Comparison of ENCODE assay signal across 16 cellular contexts in the genomic region with DNA sequence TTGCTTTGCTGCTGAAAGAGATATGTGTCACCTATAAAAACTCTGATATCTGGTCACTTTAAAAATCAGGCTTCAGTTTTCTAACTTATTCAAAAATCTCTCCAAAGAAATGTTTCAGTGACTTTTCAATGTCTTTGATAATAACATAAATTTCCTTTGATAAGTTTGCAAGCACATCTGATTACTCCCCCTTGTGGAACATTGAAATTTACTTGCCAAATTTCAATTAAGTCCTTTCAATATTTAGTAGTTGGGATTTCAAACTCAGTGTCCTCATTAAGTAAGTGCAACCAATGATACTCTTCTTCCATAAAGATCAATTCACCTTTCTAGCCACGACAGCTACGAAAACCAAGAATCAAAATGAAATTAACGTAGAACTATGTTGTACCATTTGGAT.
DNase-seq lines count a peak whose midpoint lies in the region; ATAC-seq, FAIRE-seq and TF ChIP-seq lines count a peak whose summit lies in the region.
"Had no signal": no experiment of that assay in that cellular context is flagged by ENCODE, and none has a peak within 500 bp of the region (broad histone marks: within the 10 kb centered on the region; RNA-seq: fewer than 3 reads in every experiment).

No MANE protein-coding gene starts in this region.

- POLR2A ChIA-PET in A549 (lab: Yijun Ruan, JAX): no interaction called here

- DNase-seq in A549 (ENCODE audit: low read depth in 1 of 2, low spot score in 1 of 2) (peak in 1 of 2 experiments; percentile 4), HT-29 (ENCODE audit: low spot score) (peak; percentile 26), RPMI7951 (ENCODE audit: low read depth) (peak; percentile 0), foreskin keratinocyte (no peak), lower leg skin (ENCODE audit: low spot score in 2 of 2) (no peak), thyroid gland (no peak), NCI-H2081 treated with DMSO at 0.1 percent for 48 hours (lab: John Stamatoyannopoulos, UW) (no peak)
- DNase-seq: activated effector memory CD4-positive, alpha-beta T cell treated with anti-CD3 and anti-CD28 coated beads, Interleukin-2, amount 50 U/mL, for 16 hours; brain microvascular endothelial cell; effector memory CD8-positive, alpha-beta T cell; NCI-H187 treated with DMSO at 0.1 percent for 48 hours had no signal

- TF ChIP-seq POLR2A in A549 (IDR thresholded peaks at IDR 0.05; ENCODE audit: low read length) (no peak), lower leg skin (IDR thresholded peaks at IDR 0.05) (no peak), thyroid gland (IDR thresholded peaks at IDR 0.05) (no peak)

- H3K4me1 ChIP-seq in A549 (no peaks in the 10 kb centered on the region), foreskin keratinocyte (no peaks in the 10 kb centered on the region), thyroid gland (no peaks in the 10 kb centered on the region)
- H3K4me1 ChIP-seq: gastroesophageal sphincter, HAP-1 had no signal

- no peak for TF ChIP-seq EP300 in A549 (IDR thresholded peaks at IDR 0.05)

- H3K4me2 ChIP-seq in A549: no peak overlapping the region

- intact Hi-C loops in lower leg skin (cut with DNase I; ENCODE audit: low total_unique reads) (no loop called here), thyroid gland (cut with DNase I) (no loop called here)

- CTCF ChIA-PET in A549 (lab: Yijun Ruan, JAX): no interaction called here

- no peaks in the 10 kb centered on the region for H3K36me3 ChIP-seq in thyroid gland
- H3K36me3 ChIP-seq: brain microvascular endothelial cell, gastroesophageal sphincter, HAP-1 had no signal

- TF ChIP-seq CTCF in A549 (IDR thresholded peaks at IDR 0.05) (peak; percentile 9; the same call in 1 of the 3 replicates), foreskin keratinocyte (conservative IDR thresholded peaks at IDR 0.05) (peak; percentile 10), lower leg skin (IDR thresholded peaks at IDR 0.05) (no peak), thyroid gland (IDR thresholded peaks at IDR 0.05) (no peak)

- ATAC-seq in A549: no peak
- no peak for ATAC-seq in foreskin keratinocyte
- ATAC-seq in HG03175 (IDR thresholded peaks at IDR 0.05; ENCODE audit: unreplicated experiment): no peak
- ATAC-seq: effector memory CD8-positive, alpha-beta T cell; gastroesophageal sphincter; K562 had no signal

- H3K27me3 ChIP-seq in foreskin keratinocyte (no peaks in the 10 kb centered on the region), thyroid gland (no peaks in the 10 kb centered on the region)
- H3K27me3 ChIP-seq: brain microvascular endothelial cell, gastroesophageal sphincter had no signal

- H3K4me3 ChIP-seq in A549 (no peak overlapping the region), lower leg skin (ENCODE audit: low read depth, poor library complexity, severe bottlenecking) (no peak overlapping the region), thyroid gland (replicated peaks in 1 of 3) (no peak overlapping the region)
- H3K4me3 ChIP-seq: gastroesophageal sphincter, HAP-1, K562 had no signal

- 7% methylated on average over 3 of the region's 3 CpGs for WGBS in A549 (ENCODE audit: missing lambda C conversion rate)
- 81 to 89% methylated on average over 3 of the region's 3 CpGs for WGBS in lower leg skin, 2 donors
- WGBS in thyroid gland, 2 donors: 93 to 97% methylated on average over 3 of the region's 3 CpGs

- H3K27ac ChIP-seq in A549 (no peak overlapping the region), foreskin keratinocyte (no peak overlapping the region), thyroid gland (no peak overlapping the region)
- H3K27ac ChIP-seq: brain microvascular endothelial cell, gastroesophageal sphincter had no signal

- TF ChIP-seq RAD21 in A549 (conservative IDR thresholded peaks at IDR 0.05 in 1 of 2, IDR thresholded peaks at IDR 0.05 in 1 of 2): 0 out of 5 replicates have a peak, but pooled peaks of 1 of the 2 experiments have one; percentile 3

- peak; percentile 59 for FAIRE-seq in A549 (lab: Jason Lieb, UNC)
- FAIRE-seq: islet of Langerhans, K562 had no signal

- no peaks in the 10 kb centered on the region for H3K9me3 ChIP-seq in A549
- H3K9me3 ChIP-seq in thyroid gland: no peaks in the 10 kb centered on the region
- H3K9me3 ChIP-seq: gastroesophageal sphincter, HAP-1 had no signal

TF ChIP-seq in A549, 52 proteins besides CTCF, POLR2A, EP300 and RAD21:
- TF ChIP-seq RCOR1 (IDR thresholded peaks at IDR 0.05; ENCODE audit: low read depth, low read length): no peak
- no peak for TF ChIP-seq PHF8 (IDR thresholded peaks at IDR 0.05; ENCODE audit: borderline replicate concordance, low read depth)
- TF ChIP-seq CHD4 (IDR thresholded peaks at IDR 0.05; ENCODE audit: borderline replicate concordance): no peak
- no peak for TF ChIP-seq SMC3 (IDR thresholded peaks at IDR 0.05)
- TF ChIP-seq NFE2L2 (conservative IDR thresholded peaks at IDR 0.05; ENCODE audit: low read length): no peak
- TF ChIP-seq, protein P1, sequence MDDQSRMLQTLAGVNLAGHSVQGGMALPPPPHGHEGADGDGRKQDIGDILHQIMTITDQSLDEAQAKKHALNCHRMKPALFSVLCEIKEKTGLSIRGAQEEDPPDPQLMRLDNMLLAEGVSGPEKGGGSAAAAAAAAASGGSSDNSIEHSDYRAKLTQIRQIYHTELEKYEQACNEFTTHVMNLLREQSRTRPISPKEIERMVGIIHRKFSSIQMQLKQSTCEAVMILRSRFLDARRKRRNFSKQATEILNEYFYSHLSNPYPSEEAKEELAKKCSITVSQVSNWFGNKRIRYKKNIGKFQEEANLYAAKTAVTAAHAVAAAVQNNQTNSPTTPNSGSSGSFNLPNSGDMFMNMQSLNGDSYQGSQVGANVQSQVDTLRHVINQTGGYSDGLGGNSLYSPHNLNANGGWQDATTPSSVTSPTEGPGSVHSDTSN (IDR thresholded peaks at IDR 0.05): no peak

Comparison
In these comparisons a context has a peak if more than half of its experiments do, and no peak if none do; other contexts are left out.
1. DNase-seq: peak in HT-29 (single experiment) and RPMI7951 (single experiment); none in foreskin keratinocyte (0 of 2), lower leg skin (0 of 2), thyroid gland (0 of 2) and NCI-H2081 treated with DMSO at 0.1 percent for 48 hours (single experiment).
2. CTCF ChIP-seq: peak in A549 (single experiment) and foreskin keratinocyte (single experiment); none in lower leg skin (0 of 3) and thyroid gland (0 of 6).